ENCODE assay signal across 19 cellular contexts in genomic region chr4:38223306-38223705, GRCh38.
DNase-seq lines count a peak whose midpoint lies in the region; TF ChIP-seq lines count a peak whose summit lies in the region.
"Had no signal": no experiment of that assay in that cellular context is flagged by ENCODE, and none has a peak within 500 bp of the region (broad histone marks: within the 10 kb centered on the region; RNA-seq: fewer than 3 reads in every experiment).

No MANE protein-coding gene starts in this region.

- POLR2A ChIA-PET in PC-9 (lab: Charles Lee; ENCODE audit: unreplicated experiment) = no interaction called here

- H3K4me1 ChIP-seq in PC-9 (replicated peaks; ENCODE audit: insufficient read depth) = peaks cover 17% of the 10 kb centered on the region
- H3K4me1 ChIP-seq in duodenal mucosa (ENCODE audit: control insufficient read depth in 1 of 2, insufficient read depth in 2 of 2, low read length in 2 of 2) = peaks cover 29 to 41% of the 10 kb centered on the region in 2 donors
- peaks cover 7 to 11% of the 10 kb centered on the region in 2 donors for H3K4me1 ChIP-seq in muscle layer of duodenum (ENCODE audit: control insufficient read depth in 1 of 2, insufficient read depth in 2 of 2, low read length in 2 of 2)

- H3K27ac Mint-ChIP-seq in mesothelial cell of epicardium = no peak overlapping the region
- H3K27ac Mint-ChIP-seq: activated T-helper 17 cell treated with anti-CD3 and anti-CD28 coated beads, Interleukin-2, amount 50 U/mL, for 72 hours; H9; stimulated activated naive CD8-positive, alpha-beta T cell treated with anti-CD3 and anti-CD28 coated beads, Interleukin-15, Interleukin-2, amounts not matched to agents 100 ng/mL and 50 ng/mL, for 24 hours had no signal

- H3K4me1 Mint-ChIP-seq in mesothelial cell of epicardium = peaks cover 16% of the 10 kb centered on the region
- H3K4me1 Mint-ChIP-seq: activated T-helper 17 cell treated with anti-CD3 and anti-CD28 coated beads, Interleukin-2, amount 50 U/mL, for 72 hours; H9 had no signal

- no peaks in the 10 kb centered on the region for H3K79me2 ChIP-seq in PC-9 (ENCODE audit: low read depth)

- H3K36me3 ChIP-seq in PC-9 (ENCODE audit: low read depth) (no peaks in the 10 kb centered on the region), duodenal mucosa (ENCODE audit: control insufficient read depth in 1 of 2, insufficient read depth in 2 of 2, low read length in 2 of 2) (no peaks in the 10 kb centered on the region), muscle layer of duodenum (ENCODE audit: control insufficient read depth in 1 of 2, insufficient read depth in 2 of 2, low read length in 2 of 2) (no peaks in the 10 kb centered on the region)
- H3K36me3 ChIP-seq: BE2C, heart left ventricle, neutrophil had no signal

- no peaks in the 10 kb centered on the region for H4K20me1 ChIP-seq in PC-9 (ENCODE audit: insufficient read depth)

- no peaks in the 10 kb centered on the region for H3K9me2 ChIP-seq in PC-9 (ENCODE audit: insufficient read depth)

- H3K36me3 Mint-ChIP-seq in mesothelial cell of epicardium = no peaks in the 10 kb centered on the region

- no peak overlapping the region for H2AFZ ChIP-seq in PC-9

- H3K4me2 ChIP-seq in PC-9 = peak overlapping the region; percentile 13; the same call in 1 of the 2 replicates

- no peak overlapping the region for H3K9ac ChIP-seq in duodenal mucosa (ENCODE audit: low read depth in 1 of 2, low read length in 2 of 2)

- H3K27me3 ChIP-seq in PC-9 (ENCODE audit: insufficient read depth, low read depth) (no peaks in the 10 kb centered on the region), duodenal mucosa (ENCODE audit: control insufficient read depth in 1 of 2, insufficient read depth in 2 of 2, low read length in 2 of 2) (no peaks in the 10 kb centered on the region), muscle layer of duodenum (ENCODE audit: low read depth, low read length) (no peaks in the 10 kb centered on the region)
- H3K27me3 ChIP-seq: BE2C, heart left ventricle, neutrophil had no signal

- H3K4me3 ChIP-seq in PC-9 = no peak overlapping the region
- H3K4me3 ChIP-seq in duodenal mucosa (ENCODE audit: low read depth in 1 of 2, low read length in 2 of 2) = peak overlapping the region in 1 of 2 donors; percentile 44
- no peak overlapping the region for H3K4me3 ChIP-seq in muscle layer of duodenum (ENCODE audit: low read depth in 1 of 2, low read length in 2 of 2)
- H3K4me3 ChIP-seq: heart left ventricle had no signal

- no peak overlapping the region for H3K27ac ChIP-seq in PC-9
- H3K27ac ChIP-seq in duodenal mucosa (ENCODE audit: low read depth, low read length) = peak overlapping the region; percentile 84
- peak overlapping the region; percentile 61 for H3K27ac ChIP-seq in muscle layer of duodenum (ENCODE audit: low read length)
- H3K27ac ChIP-seq in temporal lobe (ENCODE audit: low read depth, low read length) = peak overlapping the region; percentile 98
- H3K27ac ChIP-seq: neutrophil had no signal

- H3F3A ChIP-seq in PC-9 (ENCODE audit: insufficient read depth, low read depth) = peaks cover 11% of the 10 kb centered on the region

- H3K9me3 Mint-ChIP-seq in mesothelial cell of epicardium = peaks cover 4% of the 10 kb centered on the region
- H3K9me3 Mint-ChIP-seq: activated T-helper 17 cell treated with anti-CD3 and anti-CD28 coated beads, Interleukin-2, amount 50 U/mL, for 72 hours; H9; stimulated activated naive CD8-positive, alpha-beta T cell treated with anti-CD3 and anti-CD28 coated beads, Interleukin-15, Interleukin-2, amounts not matched to agents 100 ng/mL and 50 ng/mL, for 24 hours had no signal

- H3K9me3 ChIP-seq in PC-9 (ENCODE audit: insufficient read depth, low read depth) (no peaks in the 10 kb centered on the region), duodenal mucosa (ENCODE audit: control insufficient read depth in 1 of 2, low read length in 2 of 2) (no peaks in the 10 kb centered on the region), muscle layer of duodenum (ENCODE audit: control insufficient read depth in 1 of 2, low read length in 2 of 2) (no peaks in the 10 kb centered on the region)
- H3K9me3 ChIP-seq: BE2C, heart left ventricle, neutrophil had no signal

- H3K4me3 Mint-ChIP-seq in mesothelial cell of epicardium = no peak overlapping the region
- H3K4me3 Mint-ChIP-seq: activated T-helper 17 cell treated with anti-CD3 and anti-CD28 coated beads, Interleukin-2, amount 50 U/mL, for 72 hours; H9; stimulated activated naive CD8-positive, alpha-beta T cell treated with anti-CD3 and anti-CD28 coated beads, Interleukin-15, Interleukin-2, amounts not matched to agents 100 ng/mL and 50 ng/mL, for 24 hours had no signal

- TF ChIP-seq CTCF in PC-9 (conservative IDR thresholded peaks at IDR 0.05) (no peak), mesothelial cell of epicardium (IDR thresholded peaks at IDR 0.05; ENCODE audit: unreplicated experiment) (no peak)

- no peaks in the 10 kb centered on the region for H3K27me3 Mint-ChIP-seq in mesothelial cell of epicardium (ENCODE audit: low read depth)
- H3K27me3 Mint-ChIP-seq: stimulated activated naive CD8-positive, alpha-beta T cell treated with anti-CD3 and anti-CD28 coated beads, Interleukin-15, Interleukin-2, amounts not matched to agents 100 ng/mL and 50 ng/mL, for 24 hours had no signal

- DNase-seq in PC-9 = peak in 1 of 2 experiments; percentile 54
- no peak for DNase-seq in kidney glomerular epithelial cell (lab: John Stamatoyannopoulos, UW)
- DNase-seq in mesothelial cell of epicardium (ENCODE audit: low spot score in 2 of 2, unreplicated experiment in 2 of 2) = no peak
- DNase-seq in NOMO-1 treated with DMSO at 0.1 percent for 48 hours (lab: John Stamatoyannopoulos, UW; ENCODE audit: unreplicated experiment) = no peak
- DNase-seq: effector memory CD4-positive, alpha-beta T cell; GDM1; H9; heart left ventricle; NCI-H2081; NCI-H524; SHP77; stimulated activated CD4-positive, alpha-beta T cell treated with anti-CD3 and anti-CD28 coated beads, Interleukin-2, amount 100 ng/mL, for 24 hours had no signal

- CTCF ChIA-PET in PC-9 (lab: Charles Lee) = no interaction called here

- no TSS peak for BruUV-seq in PC-9 (replicated peaks; lab: Mats Ljungman, UMichigan)

- intact Hi-C loops in PC-9 (cut with micrococcal nuclease; ENCODE audit: unreplicated experiment) = no loop called here
